Comparison of ENCODE assay signal across 20 cellular contexts in the genomic region with DNA sequence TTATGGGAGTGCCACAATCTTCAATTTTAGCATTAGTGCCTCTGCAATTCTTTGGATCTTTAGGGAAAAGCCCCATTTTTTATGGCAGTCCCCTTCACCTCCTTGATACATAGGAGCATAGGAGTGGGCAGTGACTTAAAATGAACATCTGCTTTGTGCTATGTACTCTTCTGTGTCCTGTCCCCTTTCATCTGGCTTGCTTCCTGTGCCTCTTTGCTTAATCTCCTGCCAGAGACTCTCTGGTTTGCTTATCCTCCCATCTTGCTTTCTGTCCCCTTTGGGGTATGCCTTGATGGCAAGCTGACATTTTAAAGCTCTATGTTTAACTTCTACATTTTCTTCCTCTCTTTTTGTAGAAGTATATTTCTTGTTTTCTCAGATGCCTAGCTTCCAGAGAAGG. TPM values are rescaled to one million over a fixed set of nuclear protein-coding genes. Genes with fewer than 3 reads are reported as not detected.
A peak's percentile ranks its signal among the peaks of the same experiment; 100 is the strongest.
DNase-seq lines count a peak whose midpoint lies in the region; ATAC-seq and TF ChIP-seq lines count a peak whose summit lies in the region.
"Had no signal": no experiment of that assay in that cellular context is flagged by ENCODE, and none has a peak within 500 bp of the region (broad histone marks: within the 10 kb centered on the region; RNA-seq: fewer than 3 reads in every experiment).

No MANE protein-coding gene starts in this region.

- no peaks in the 10 kb centered on the region for H3K27me3 Mint-ChIP-seq in activated T-cell treated with anti-CD3 and anti-CD28 coated beads, Interleukin-2, amount 50 U/mL, for 72 hours (ENCODE audit: low read depth)
- H3K27me3 Mint-ChIP-seq in WTC11 (ENCODE audit: low read depth) (no peaks in the 10 kb centered on the region), brain (no peaks in the 10 kb centered on the region)
- no peaks in the 10 kb centered on the region for H3K27me3 Mint-ChIP-seq in stimulated activated naive B cell treated with anti-CD40 and anti-IgM and Interleukin-4, amounts not matched to agents 10 μg/mL and 1 μg/mL and 100 μg/mL, for 72 hours
- H3K27me3 Mint-ChIP-seq: activated naive CD4-positive, alpha-beta T cell treated with anti-CD3 and anti-CD28 coated beads, Interleukin-2, amount 10 ng/mL, durations not matched to agents 7 days and 5 days had no signal

- peak overlapping the region in 1 of 2 donors; percentile 9 for H3K4me3 Mint-ChIP-seq in activated T-cell treated with anti-CD3 and anti-CD28 coated beads, Interleukin-2, amount 50 U/mL, for 72 hours
- H3K4me3 Mint-ChIP-seq in WTC11 (no peak overlapping the region), brain (peak overlapping the region in 3 of 5 experiments; percentile 33 to 66 (median 52))
- H3K4me3 Mint-ChIP-seq in stimulated activated naive B cell treated with anti-CD40 and anti-IgM and Interleukin-4, amounts not matched to agents 10 μg/mL and 1 μg/mL and 100 μg/mL, for 72 hours, result no peak overlapping the region
- H3K4me3 Mint-ChIP-seq: activated naive CD4-positive, alpha-beta T cell treated with anti-CD3 and anti-CD28 coated beads, Interleukin-2, amount 10 ng/mL, durations not matched to agents 7 days and 5 days had no signal

- H3K36me3 Mint-ChIP-seq in activated T-cell treated with anti-CD3 and anti-CD28 coated beads, Interleukin-2, amount 50 U/mL, for 72 hours (ENCODE audit: insufficient read depth in 2 of 2), result peaks cover 8 to 26% of the 10 kb centered on the region in 2 donors
- H3K36me3 Mint-ChIP-seq in WTC11 (peaks cover 85% of the 10 kb centered on the region), brain (peaks cover 84% of the 10 kb centered on the region)
- peaks cover 41 to 63% of the 10 kb centered on the region in 2 donors for H3K36me3 Mint-ChIP-seq in stimulated activated naive B cell treated with anti-CD40 and anti-IgM and Interleukin-4, amounts not matched to agents 10 μg/mL and 1 μg/mL and 100 μg/mL, for 72 hours

- peak overlapping the region; percentile 95 for H3K27ac Mint-ChIP-seq in activated T-cell treated with anti-CD3 and anti-CD28 coated beads, Interleukin-2, amount 50 U/mL, for 72 hours
- H3K27ac Mint-ChIP-seq in WTC11 (0 out of 2 replicates have a peak overlapping the region, but pooled peaks have one; percentile 68), brain (peak overlapping the region in 2 of 5 experiments; percentile 38 to 65)
- peak overlapping the region; percentile 38 for H3K27ac Mint-ChIP-seq in stimulated activated naive B cell treated with anti-CD40 and anti-IgM and Interleukin-4, amounts not matched to agents 10 μg/mL and 1 μg/mL and 100 μg/mL, for 72 hours

- POLR2A ChIA-PET in WTC11 (lab: Charles Lee), result no interaction called here

- TF ChIP-seq CTCF in WTC11 (IDR thresholded peaks at IDR 0.05) (no peak), brain (conservative IDR thresholded peaks at IDR 0.05) (no peak)

- peaks cover 23% of the 10 kb centered on the region for H3K4me1 Mint-ChIP-seq in activated T-cell treated with anti-CD3 and anti-CD28 coated beads, Interleukin-2, amount 50 U/mL, for 72 hours (ENCODE audit: low read depth)
- H3K4me1 Mint-ChIP-seq in WTC11, result peaks cover 24% of the 10 kb centered on the region
- peaks cover 43% of the 10 kb centered on the region for H3K4me1 Mint-ChIP-seq in brain
- peaks cover 16 to 19% of the 10 kb centered on the region in 2 donors for H3K4me1 Mint-ChIP-seq in stimulated activated naive B cell treated with anti-CD40 and anti-IgM and Interleukin-4, amounts not matched to agents 10 μg/mL and 1 μg/mL and 100 μg/mL, for 72 hours

- no peaks in the 10 kb centered on the region for H3K9me3 Mint-ChIP-seq in activated T-cell treated with anti-CD3 and anti-CD28 coated beads, Interleukin-2, amount 50 U/mL, for 72 hours
- H3K9me3 Mint-ChIP-seq in WTC11, result no peaks in the 10 kb centered on the region
- H3K9me3 Mint-ChIP-seq in brain, result no peaks in the 10 kb centered on the region
- peaks cover 9 to 11% of the 10 kb centered on the region in 2 donors for H3K9me3 Mint-ChIP-seq in stimulated activated naive B cell treated with anti-CD40 and anti-IgM and Interleukin-4, amounts not matched to agents 10 μg/mL and 1 μg/mL and 100 μg/mL, for 72 hours
- H3K9me3 Mint-ChIP-seq: activated naive CD4-positive, alpha-beta T cell treated with anti-CD3 and anti-CD28 coated beads, Interleukin-2, amount 10 ng/mL, durations not matched to agents 7 days and 5 days had no signal

- DNase-seq in activated T-cell treated with anti-CD3 and anti-CD28 coated beads, Interleukin-2, amount 50 U/mL, for 72 hours, result no peak
- DNase-seq in activated T-cell treated with anti-CD3 and anti-CD28 coated beads, Interleukin-2, amount 50 U/mL, for 1 hour, result no peak
- DNase-seq in WTC11 (ENCODE audit: low spot score) (no peak), dermis blood vessel endothelial cell (no peak), iPS-NIHi11 (ENCODE audit: low spot score) (no peak)
- no peak for DNase-seq in stimulated activated naive B cell treated with anti-CD40 and anti-IgM and Interleukin-4, amounts not matched to agents 10 μg/mL and 1 μg/mL and 100 μg/mL, for 72 hours
- DNase-seq: ACHN; activated naive CD4-positive, alpha-beta T cell treated with anti-CD3 and anti-CD28 coated beads, Interleukin-2, amount 10 ng/mL, durations not matched to agents 7 days and 5 days; effector memory CD4-positive, alpha-beta T cell; foreskin melanocyte; left colon; mesenchymal stem cell; NCI-H1436 treated with DMSO at 0.1 percent for 48 hours; NCI-H524 treated with DMSO at 0.1 percent for 48 hours; NK-92 treated with Interleukin-12 subunit alpha and Interleukin-12 subunit beta, amount 100 ng/mL, for 24 hours; SHP77 treated with DMSO at 0.1 percent for 48 hours; stimulated activated CD8-positive, alpha-beta memory T cell treated with anti-CD3 and anti-CD28 coated beads, Interleukin-4, amount 100 ng/mL, for 48 hours; SW 1271 had no signal

- ATAC-seq in activated T-cell treated with anti-CD3 and anti-CD28 coated beads, Interleukin-2, amount 50 U/mL, for 72 hours (replicated peaks in 1 of 2), result no peak
- ATAC-seq in WTC11, result no peak
- no peak for ATAC-seq in stimulated activated naive B cell treated with anti-CD40 and anti-IgM and Interleukin-4, amounts not matched to agents 10 μg/mL and 1 μg/mL and 100 μg/mL, for 72 hours (replicated peaks)
- ATAC-seq: left colon, Panc1 had no signal

- CTCF ChIA-PET in WTC11 (lab: Charles Lee), result no interaction called here

TF ChIP-seq in WTC11, 78 proteins besides CTCF, POLR2A, EP300 and RAD21 (continues in another document):
- TF ChIP-seq EMX1 (CRISPR knock-in tag; IDR thresholded peaks at IDR 0.05), result no peak
- no peak for TF ChIP-seq GABPB1 (CRISPR knock-in tag; IDR thresholded peaks at IDR 0.05)
- no peak for TF ChIP-seq IRF2 (CRISPR knock-in tag; IDR thresholded peaks at IDR 0.05; ENCODE audit: borderline replicate concordance, low read depth)
- no peak for TF ChIP-seq SMAD3 (CRISPR knock-in tag; IDR thresholded peaks at IDR 0.05; ENCODE audit: borderline replicate concordance)
- TF ChIP-seq ESRRA (CRISPR knock-in tag; IDR thresholded peaks at IDR 0.05; ENCODE audit: borderline replicate concordance), result no peak
- TF ChIP-seq, protein P1, sequence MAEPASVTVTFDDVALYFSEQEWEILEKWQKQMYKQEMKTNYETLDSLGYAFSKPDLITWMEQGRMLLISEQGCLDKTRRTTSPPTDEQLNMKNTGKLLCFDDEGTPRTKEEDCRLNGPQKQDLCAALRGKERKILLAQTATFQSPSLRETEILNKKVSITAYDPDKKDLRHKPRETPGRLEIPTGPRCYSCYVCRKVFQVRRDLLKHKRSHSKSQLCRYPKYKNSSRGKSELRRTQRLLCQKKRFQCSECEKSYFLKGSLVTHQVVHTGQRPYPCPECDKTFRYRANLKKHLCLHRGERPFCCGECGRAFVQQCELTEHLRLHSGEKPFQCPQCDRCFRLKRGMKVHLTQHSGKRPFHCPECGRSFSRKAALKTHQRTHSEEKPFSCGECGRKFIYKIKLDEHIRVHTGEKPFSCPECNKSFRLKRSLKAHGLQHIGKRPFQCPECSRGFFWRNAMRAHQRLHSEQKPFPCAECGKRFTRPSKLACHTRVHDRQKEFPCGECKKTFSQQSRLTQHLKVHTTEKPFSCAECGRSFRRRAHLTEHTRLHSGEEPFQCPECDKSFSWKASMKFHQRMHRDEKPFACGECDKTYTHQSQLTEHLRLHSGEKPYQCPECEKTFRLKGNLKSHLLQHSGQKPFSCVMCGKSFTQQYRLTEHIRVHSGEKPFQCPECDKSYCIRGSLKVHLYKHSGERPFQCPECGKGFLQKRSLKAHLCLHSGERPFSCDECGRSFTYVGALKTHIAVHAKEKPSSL (CRISPR knock-in tag; conservative IDR thresholded peaks at IDR 0.05), result no peak
- TF ChIP-seq, protein P2, sequence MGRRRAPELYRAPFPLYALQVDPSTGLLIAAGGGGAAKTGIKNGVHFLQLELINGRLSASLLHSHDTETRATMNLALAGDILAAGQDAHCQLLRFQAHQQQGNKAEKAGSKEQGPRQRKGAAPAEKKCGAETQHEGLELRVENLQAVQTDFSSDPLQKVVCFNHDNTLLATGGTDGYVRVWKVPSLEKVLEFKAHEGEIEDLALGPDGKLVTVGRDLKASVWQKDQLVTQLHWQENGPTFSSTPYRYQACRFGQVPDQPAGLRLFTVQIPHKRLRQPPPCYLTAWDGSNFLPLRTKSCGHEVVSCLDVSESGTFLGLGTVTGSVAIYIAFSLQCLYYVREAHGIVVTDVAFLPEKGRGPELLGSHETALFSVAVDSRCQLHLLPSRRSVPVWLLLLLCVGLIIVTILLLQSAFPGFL (CRISPR knock-in tag; IDR thresholded peaks at IDR 0.05; ENCODE audit: borderline replicate concordance), result no peak
- no peak for TF ChIP-seq ZNF263 (CRISPR knock-in tag; IDR thresholded peaks at IDR 0.05; ENCODE audit: low read depth)
- TF ChIP-seq JAZF1 (CRISPR knock-in tag; IDR thresholded peaks at IDR 0.05), result no peak
- TF ChIP-seq CBFB (CRISPR knock-in tag; IDR thresholded peaks at IDR 0.05; ENCODE audit: low read depth), result no peak
- no peak for TF ChIP-seq CREB1 (CRISPR knock-in tag; IDR thresholded peaks at IDR 0.05)

RNA-seq across cellular contexts. Expression of a gene that starts 12.3 kb away (rescaled TPM):
- total RNA-seq in activated T-cell treated with anti-CD3 and anti-CD28 coated beads, Interleukin-2, amount 50 U/mL, for 72 hours, result 100 to 1,000 TPM; 345 to 457 TPM
- 607 to 956 TPM (median 949 TPM) in 3 replicates for total RNA-seq in WTC11 (2021)
- polyA plus RNA-seq in brain (ENCODE audit: insufficient read depth, low read depth, low replicate concordance), result 333 TPM
- total RNA-seq in dermis blood vessel endothelial cell, result 284 and 379 TPM in 2 replicates

RNA-seq across cellular contexts. Expression of a gene that starts 23.1 kb away (rescaled TPM):
- 10 to 100 TPM; 19.9 to 30.6 TPM for total RNA-seq in activated T-cell treated with anti-CD3 and anti-CD28 coated beads, Interleukin-2, amount 50 U/mL, for 72 hours
- total RNA-seq in WTC11 (2021), result 16.7 to 20.2 TPM (median 17.3 TPM) in 3 replicates
- 22.6 TPM for polyA plus RNA-seq in brain (ENCODE audit: insufficient read depth, low read depth, low replicate concordance)
- 18.5 and 25.6 TPM in 2 replicates for total RNA-seq in dermis blood vessel endothelial cell

Comparison
In these comparisons a context has a peak if more than half of its experiments do, and no peak if none do; other contexts are left out.
1. H3K4me3 Mint-ChIP-seq: peak in brain (3 of 5); none in WTC11 (single experiment) and stimulated activated naive B cell treated with anti-CD40 and anti-IgM and Interleukin-4, amounts not matched to agents 10 μg/mL and 1 μg/mL and 100 μg/mL, for 72 hours (0 of 2).